Comparison of ENCODE assay signal across 21 cellular contexts in the genomic region with DNA sequence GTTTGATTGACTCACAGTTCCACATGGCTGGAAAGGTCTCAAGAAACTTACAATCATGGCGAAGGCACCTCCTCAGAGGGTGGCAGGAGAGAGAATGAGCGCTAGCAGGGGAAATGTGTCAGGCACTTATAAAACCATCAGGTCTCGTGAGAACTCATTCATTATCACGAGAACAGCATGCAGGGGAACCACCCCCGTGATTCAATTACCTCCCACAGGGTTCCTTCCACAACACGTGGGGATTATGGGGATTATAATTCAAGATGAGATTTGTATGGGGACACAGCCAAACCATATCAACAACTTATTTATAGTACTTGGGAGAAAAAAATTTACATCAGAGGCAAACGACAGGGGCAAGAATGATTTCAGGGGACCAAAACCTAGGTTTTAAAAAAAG. TPM values are rescaled to one million over a fixed set of nuclear protein-coding genes. Genes with fewer than 3 reads are reported as not detected.
DNase-seq lines count a peak whose midpoint lies in the region; ATAC-seq and TF ChIP-seq lines count a peak whose summit lies in the region.
"Had no signal": no experiment of that assay in that cellular context is flagged by ENCODE, and none has a peak within 500 bp of the region (broad histone marks: within the 10 kb centered on the region; RNA-seq: fewer than 3 reads in every experiment).

No MANE protein-coding gene starts in this region.

- H3K9me3 Mint-ChIP-seq in glutamatergic neuron (ENCODE audit: unreplicated experiment) = peaks cover 3% of the 10 kb centered on the region
- H3K9me3 Mint-ChIP-seq: activated CD4-positive, alpha-beta memory T cell treated with anti-CD3 and anti-CD28 coated beads, Interleukin-2, amount 10 ng/mL, durations not matched to agents 7 days and 5 days; activated T-cell treated with anti-CD3 and anti-CD28 coated beads, Interleukin-2, amount 50 U/mL, for 4 hours; T-cell had no signal

- peaks cover 45% of the 10 kb centered on the region for H3K79me2 ChIP-seq in PC-3 (ENCODE audit: low read length)

- H3K4me1 ChIP-seq in PC-3 (ENCODE audit: insufficient read depth, low read length) (peaks cover 41% of the 10 kb centered on the region), stomach (peaks cover 23 to 52% (median 42%) of the 10 kb centered on the region in 4 donors)

- no peak for ATAC-seq in PC-3
- ATAC-seq: activated T-cell treated with anti-CD3 and anti-CD28 coated beads, Interleukin-2, amount 50 U/mL, for 4 hours; foreskin keratinocyte; HepG2; left lobe of liver; T-cell had no signal

- no peak for TF ChIP-seq EP300 in stomach (IDR thresholded peaks at IDR 0.05)

- BruUV-seq in PC-3 (replicated peaks; lab: Mats Ljungman, UMichigan) = no TSS peak

- no peaks in the 10 kb centered on the region for H3K36me3 Mint-ChIP-seq in glutamatergic neuron (ENCODE audit: unreplicated experiment)

- H3K36me3 ChIP-seq in PC-3 (ENCODE audit: low read depth, low read length) (no peaks in the 10 kb centered on the region; the same call in 1 of the 2 replicates), stomach (no peaks in the 10 kb centered on the region)
- H3K36me3 ChIP-seq: colonic mucosa, spleen, thyroid gland had no signal

- H4K20me1 ChIP-seq in PC-3 (ENCODE audit: low read length) = no peaks in the 10 kb centered on the region

- H3K4me2 ChIP-seq in PC-3 (ENCODE audit: low read length) = peak overlapping the region; percentile 88; the same call in 1 of the 2 replicates

- H3K9me2 ChIP-seq in PC-3 (replicated peaks; ENCODE audit: low read length) = no peaks in the 10 kb centered on the region

- no peak overlapping the region for H3K9ac ChIP-seq in PC-3 (ENCODE audit: low read length)

- CTCF ChIA-PET in PC-3 (lab: Charles Lee) = no interaction called here

- H3K4me3 ChIP-seq in PC-3 (ENCODE audit: low read length) = no peak overlapping the region
- H3K4me3 ChIP-seq in stomach = no peak overlapping the region
- H3K4me3 ChIP-seq: colonic mucosa, spleen, thyroid gland had no signal

- H3K9me3 ChIP-seq in PC-3 (ENCODE audit: low read length) = no peaks in the 10 kb centered on the region
- H3K9me3 ChIP-seq in stomach = no peaks in the 10 kb centered on the region
- H3K9me3 ChIP-seq: colonic mucosa, spleen, thyroid gland had no signal

- H3K27me3 Mint-ChIP-seq in glutamatergic neuron (ENCODE audit: unreplicated experiment) = peaks cover 2% of the 10 kb centered on the region

- no peak overlapping the region for H2AFZ ChIP-seq in PC-3 (ENCODE audit: low read length)

- TF ChIP-seq POLR2A in stomach (IDR thresholded peaks at IDR 0.05) = no peak

- WGBS in stomach, 5 donors = 53 to 68% (median 64%) methylated on average over 7 of the region's 7 CpGs

- no peaks in the 10 kb centered on the region for H3F3A ChIP-seq in PC-3 (ENCODE audit: low read length, unreplicated experiment)

- H3K27me3 ChIP-seq in PC-3 (ENCODE audit: low read length) (no peaks in the 10 kb centered on the region), stomach (peaks cover 0 to 5% (median 0%) of the 10 kb centered on the region in 3 donors)
- H3K27me3 ChIP-seq: colonic mucosa, foreskin keratinocyte, thyroid gland had no signal

- intact Hi-C loops in PC-3 (cut with micrococcal nuclease) (no loop called here), stomach (cut with DNase I; ENCODE audit: low total_unique reads) (no loop called here)

- H3K27ac ChIP-seq in PC-3 (ENCODE audit: low read length) = no peak overlapping the region
- peak overlapping the region in 4 of 5 donors; percentile 90 to 96 (median 94) for H3K27ac ChIP-seq in stomach
- H3K27ac ChIP-seq: colonic mucosa, foreskin keratinocyte, spleen, thyroid gland had no signal

- peaks cover 4% of the 10 kb centered on the region for H3K4me1 Mint-ChIP-seq in glutamatergic neuron (ENCODE audit: low read depth, unreplicated experiment)

- TF ChIP-seq CTCF in PC-3 (conservative IDR thresholded peaks at IDR 0.05; ENCODE audit: low read depth, low read length) (no peak), glutamatergic neuron (IDR thresholded peaks at IDR 0.05; ENCODE audit: partially characterized antibody, unreplicated experiment) (no peak), stomach (IDR thresholded peaks at IDR 0.05) (no peak)

- POLR2A ChIA-PET in PC-3 (lab: Charles Lee; ENCODE audit: unreplicated experiment) = interaction anchor here (0.6 kb wide), 1 partner anchor 132 kb away, joined by 5 read pairs; no protein-coding TSS in a partner anchor

- peak overlapping the region; percentile 56 for H3K27ac Mint-ChIP-seq in glutamatergic neuron (ENCODE audit: unreplicated experiment)
- H3K27ac Mint-ChIP-seq: activated CD4-positive, alpha-beta memory T cell treated with anti-CD3 and anti-CD28 coated beads, Interleukin-2, amount 10 ng/mL, durations not matched to agents 7 days and 5 days had no signal

- DNase-seq in NCI-H82 (lab: John Stamatoyannopoulos, UW) (peak; percentile 85), NCI-H82 treated with DMSO at 0.1 percent for 48 hours (lab: John Stamatoyannopoulos, UW; ENCODE audit: unreplicated experiment) (no peak), PC-3 (no peak), glutamatergic neuron (no peak), stomach (no peak), hippocampal formation (lab: John Stamatoyannopoulos, UW) (no peak), NCI-H446 (lab: John Stamatoyannopoulos, UW) (no peak), SIG-M5 (lab: John Stamatoyannopoulos, UW) (no peak)
- DNase-seq: ACHN; activated CD4-positive, alpha-beta memory T cell treated with anti-CD3 and anti-CD28 coated beads, Interleukin-2, amount 10 ng/mL, durations not matched to agents 7 days and 5 days; activated naive CD4-positive, alpha-beta T cell treated with anti-CD3 and anti-CD28 coated beads, Interleukin-2, amount 50 U/mL, for 16 hours; activated T-cell treated with anti-CD3 and anti-CD28 coated beads, Interleukin-2, amount 50 U/mL, for 4 hours; colonic mucosa; DND-41; foreskin keratinocyte; MM.1S; spleen; T-cell; thyroid gland had no signal

- H3K4me3 Mint-ChIP-seq in glutamatergic neuron (ENCODE audit: unreplicated experiment) = peak overlapping the region; percentile 53
- H3K4me3 Mint-ChIP-seq: activated CD4-positive, alpha-beta memory T cell treated with anti-CD3 and anti-CD28 coated beads, Interleukin-2, amount 10 ng/mL, durations not matched to agents 7 days and 5 days; activated T-cell treated with anti-CD3 and anti-CD28 coated beads, Interleukin-2, amount 50 U/mL, for 4 hours had no signal

RNA-seq across cellular contexts. Expression of a gene that starts 3.0 kb away (rescaled TPM):
- total RNA-seq in PC-3 (2014; rRNA removed) = 80.8 and 83.8 TPM in 2 replicates
- total RNA-seq in glutamatergic neuron (ENCODE audit: unreplicated experiment) = 12.4 TPM
- total RNA-seq in stomach = 10 to 100 TPM; 47.1 to 82.1 (median 59.5) TPM
- 10 to 100 TPM; 11.2 to 18.1 (median 15.3) TPM for polyA plus RNA-seq in stomach
- total RNA-seq: HepG2 had no signal
- polyA plus RNA-seq: HepG2 had no signal
